ENCODE assay signal across 21 cellular contexts in genomic region chr3:123571973-123572365, GRCh38. TPM values are rescaled to one million over a fixed set of nuclear protein-coding genes. Genes with fewer than 3 reads are reported as not detected.
A peak's percentile ranks its signal among the peaks of the same experiment; 100 is the strongest.
DNase-seq lines count a peak whose midpoint lies in the region; ATAC-seq, FAIRE-seq and TF ChIP-seq lines count a peak whose summit lies in the region.
"Had no signal": no experiment of that assay in that cellular context is flagged by ENCODE, and none has a peak within 500 bp of the region (broad histone marks: within the 10 kb centered on the region; RNA-seq: fewer than 3 reads in every experiment).

No MANE protein-coding gene starts in this region.

- H3K36me3 ChIP-seq in HepG2 (replicated peaks in 1 of 2; ENCODE audit: control insufficient read depth in 1 of 2, insufficient read depth in 2 of 2, low read length in 2 of 2): peaks cover 9 to 49% of the 10 kb centered on the region in 2 experiments
- peaks cover 0 to 6% (median 1%) of the 10 kb centered on the region in 4 donors for H3K36me3 ChIP-seq in right lobe of liver
- H3K36me3 ChIP-seq in subcutaneous abdominal adipose tissue (ENCODE audit: control insufficient read depth in 5 of 5, insufficient read depth in 5 of 5, low read length in 5 of 5): peaks cover 7 to 26% (median 15%) of the 10 kb centered on the region in 5 donors

- H3K27me3 Mint-ChIP-seq in dendritic cell treated with granulocyte-macrophage colony-stimulating factor and Interleukin-4, amounts not matched to agents 40 ng/mL and 50 ng/mL, for 4 days: no peaks in the 10 kb centered on the region
- H3K27me3 Mint-ChIP-seq in osteocyte (ENCODE audit: unreplicated experiment): no peaks in the 10 kb centered on the region
- H3K27me3 Mint-ChIP-seq in mesothelial cell of epicardium (ENCODE audit: low read depth): no peaks in the 10 kb centered on the region
- H3K27me3 Mint-ChIP-seq: B cell; CD4-positive, alpha-beta memory T cell; CD8-positive, alpha-beta memory T cell had no signal

- CTCF ChIA-PET in HepG2 (lab: Yijun Ruan, JAX; ENCODE audit: low intra/inter-chr PET ratio, low total read pairs): no interaction called here

- H3K27ac ChIP-seq in HepG2 (ENCODE audit: extremely low read length, insufficient read depth, low read length) (no peak overlapping the region), right lobe of liver (no peak overlapping the region), subcutaneous abdominal adipose tissue (ENCODE audit: low read depth, low read length) (peak overlapping the region; percentile 6)
- H3K27ac ChIP-seq: 22Rv1; BLaER1 treated with 17β-estradiol and CSF1 and Interleukin-3, amounts not matched to agents 10 nM and 100 nM; C4-2B had no signal

- H3K36me3 Mint-ChIP-seq in dendritic cell treated with granulocyte-macrophage colony-stimulating factor and Interleukin-4, amounts not matched to agents 40 ng/mL and 50 ng/mL, for 4 days (ENCODE audit: low read depth): peaks cover 23% of the 10 kb centered on the region
- H3K36me3 Mint-ChIP-seq in osteocyte (ENCODE audit: unreplicated experiment): peaks cover 22% of the 10 kb centered on the region
- peaks cover 12% of the 10 kb centered on the region for H3K36me3 Mint-ChIP-seq in mesothelial cell of epicardium

- peak overlapping the region; percentile 56 for H3K27ac Mint-ChIP-seq in dendritic cell treated with granulocyte-macrophage colony-stimulating factor and Interleukin-4, amounts not matched to agents 40 ng/mL and 50 ng/mL, for 4 days
- H3K27ac Mint-ChIP-seq in osteocyte (ENCODE audit: unreplicated experiment) (peak overlapping the region; percentile 47), mesothelial cell of epicardium (no peak overlapping the region)
- H3K27ac Mint-ChIP-seq: B cell had no signal

- H3K9me3 ChIP-seq in HepG2 (ENCODE audit: low read length) (no peaks in the 10 kb centered on the region), right lobe of liver (no peaks in the 10 kb centered on the region), subcutaneous abdominal adipose tissue (ENCODE audit: control insufficient read depth in 5 of 5, low read length in 5 of 5) (no peaks in the 10 kb centered on the region)
- H3K9me3 ChIP-seq: BLaER1 treated with 17β-estradiol and CSF1 and Interleukin-3, amounts not matched to agents 10 nM and 100 nM had no signal

- no peak for FAIRE-seq in HepG2 (lab: Jason Lieb, UNC)
- FAIRE-seq: GM12878, GM12892, GM18507 had no signal

- TF ChIP-seq RAD21 in HepG2 (CRISPR knock-in tag; IDR thresholded peaks at IDR 0.05): no peak

- POLR2A ChIA-PET in HepG2 (lab: Yijun Ruan, JAX): interaction anchor here (1.3 kb wide), 1 partner anchor 10 kb away, joined by 3 read pairs; no protein-coding TSS in a partner anchor

- no peak overlapping the region for H3K4me3 Mint-ChIP-seq in dendritic cell treated with granulocyte-macrophage colony-stimulating factor and Interleukin-4, amounts not matched to agents 40 ng/mL and 50 ng/mL, for 4 days
- H3K4me3 Mint-ChIP-seq in osteocyte (ENCODE audit: unreplicated experiment): no peak overlapping the region
- no peak overlapping the region for H3K4me3 Mint-ChIP-seq in mesothelial cell of epicardium
- H3K4me3 Mint-ChIP-seq: B cell; CD4-positive, alpha-beta memory T cell; CD8-positive, alpha-beta memory T cell had no signal

- no peaks in the 10 kb centered on the region for H3K4me1 ChIP-seq in HepG2 (ENCODE audit: insufficient read depth, low read length)
- peaks cover 0 to 2% (median 0%) of the 10 kb centered on the region in 4 donors for H3K4me1 ChIP-seq in right lobe of liver
- peaks cover 0 to 29% (median 8%) of the 10 kb centered on the region in 5 donors for H3K4me1 ChIP-seq in subcutaneous abdominal adipose tissue (ENCODE audit: control insufficient read depth in 5 of 5, insufficient read depth in 5 of 5, low read length in 5 of 5)

- H3K9ac ChIP-seq in HepG2 (ENCODE audit: insufficient read depth, low read depth, low read length) (no peak overlapping the region), subcutaneous abdominal adipose tissue (ENCODE audit: low read length in 5 of 5) (no peak overlapping the region)
- H3K9ac ChIP-seq: BLaER1 treated with 17β-estradiol and CSF1 and Interleukin-3, amounts not matched to agents 10 nM and 100 nM had no signal

- H2AFZ ChIP-seq in HepG2 (ENCODE audit: low read length): no peak overlapping the region

- WGBS in HepG2 (ENCODE audit: low lambda C conversion rate): 100% methylated on average over 2 of the region's 2 CpGs
- 63% methylated on average over 2 of the region's 2 CpGs for WGBS in right lobe of liver (ENCODE audit: insufficient coverage, low coverage, low lambda C conversion rate, missing lambda C conversion rate)

- H3K4me3 ChIP-seq in HepG2 (replicated peaks in 1 of 3; ENCODE audit: insufficient read depth in 1 of 3, low read depth in 2 of 3, low read length in 3 of 3) (no peak overlapping the region), right lobe of liver (no peak overlapping the region), subcutaneous abdominal adipose tissue (ENCODE audit: low read depth in 1 of 5, low read length in 5 of 5) (no peak overlapping the region)
- H3K4me3 ChIP-seq: BLaER1 treated with 17β-estradiol and CSF1 and Interleukin-3, amounts not matched to agents 10 nM and 100 nM; GM12878 had no signal

- peaks cover 40% of the 10 kb centered on the region for H3K79me2 ChIP-seq in HepG2 (ENCODE audit: insufficient read depth, low read length)

- H3K27me3 ChIP-seq in HepG2 (ENCODE audit: control insufficient read depth in 1 of 2, insufficient read depth in 2 of 2, low read length in 2 of 2): no peaks in the 10 kb centered on the region
- H3K27me3 ChIP-seq in right lobe of liver: no peaks in the 10 kb centered on the region
- no peaks in the 10 kb centered on the region for H3K27me3 ChIP-seq in subcutaneous abdominal adipose tissue (ENCODE audit: control insufficient read depth in 5 of 5, insufficient read depth in 4 of 5, low read length in 5 of 5)
- H3K27me3 ChIP-seq: BLaER1 treated with 17β-estradiol and CSF1 and Interleukin-3, amounts not matched to agents 10 nM and 100 nM had no signal

- H3K9me3 Mint-ChIP-seq in dendritic cell treated with granulocyte-macrophage colony-stimulating factor and Interleukin-4, amounts not matched to agents 40 ng/mL and 50 ng/mL, for 4 days: no peaks in the 10 kb centered on the region
- H3K9me3 Mint-ChIP-seq in osteocyte (ENCODE audit: unreplicated experiment): no peaks in the 10 kb centered on the region
- no peaks in the 10 kb centered on the region for H3K9me3 Mint-ChIP-seq in mesothelial cell of epicardium
- H3K9me3 Mint-ChIP-seq: CD4-positive, alpha-beta memory T cell; CD8-positive, alpha-beta memory T cell had no signal

- TF ChIP-seq EP300 in HepG2 (IDR thresholded peaks at IDR 0.05; ENCODE audit: low read depth in 2 of 2, low read length in 2 of 2) (no peak), HepG2 (CRISPR knock-in tag; IDR thresholded peaks at IDR 0.05; ENCODE audit: borderline replicate concordance) (no peak)

- no peak for TF ChIP-seq CTCF in HepG2 (CRISPR knock-in tag; IDR thresholded peaks at IDR 0.05)
- no peak for TF ChIP-seq CTCF in right lobe of liver (IDR thresholded peaks at IDR 0.05)
- no peak for TF ChIP-seq CTCF in osteocyte (IDR thresholded peaks at IDR 0.05)
- no peak for TF ChIP-seq CTCF in mesothelial cell of epicardium (IDR thresholded peaks at IDR 0.05; ENCODE audit: unreplicated experiment)

- in situ Hi-C loops in HepG2 (cut with HindIII; ENCODE audit: extremely low pct_ligation_motif_present, low pct_unique_long_range_greater_than_20kb): no loop called here

- intact Hi-C loops in HepG2 (cut with micrococcal nuclease; ENCODE audit: unreplicated experiment): no loop called here
- intact Hi-C loops in right lobe of liver (cut with DNase I): no loop called here
- intact Hi-C loops in dendritic cell treated with granulocyte-macrophage colony-stimulating factor and Interleukin-4, amounts not matched to agents 40 ng/mL and 50 ng/mL, for 4 days (cut with micrococcal nuclease): loop anchor here (5.0 kb wide), 1 partner anchor 45 kb away; no protein-coding TSS in a partner anchor

- DNase-seq in HepG2 (ENCODE audit: low spot score) (no peak), right lobe of liver (no peak), osteocyte (ENCODE audit: extremely low spot score, unreplicated experiment) (no peak), DMS79 (lab: John Stamatoyannopoulos, UW) (no peak), cortex of kidney (lab: John Stamatoyannopoulos, UW) (no peak), mesothelial cell of epicardium (ENCODE audit: low spot score in 2 of 2, unreplicated experiment in 2 of 2) (no peak)
- DNase-seq: ACHN; CD4-positive, alpha-beta memory T cell; CD8-positive, alpha-beta memory T cell; COR-L47; DND-41; EL had no signal

- BruUV-seq in HepG2 (replicated peaks; lab: Mats Ljungman, UMichigan): no TSS peak

- peaks cover 59% of the 10 kb centered on the region for H3K4me1 Mint-ChIP-seq in dendritic cell treated with granulocyte-macrophage colony-stimulating factor and Interleukin-4, amounts not matched to agents 40 ng/mL and 50 ng/mL, for 4 days (ENCODE audit: low read depth)
- H3K4me1 Mint-ChIP-seq in osteocyte (ENCODE audit: unreplicated experiment) (peaks cover 26% of the 10 kb centered on the region), mesothelial cell of epicardium (peaks cover 13% of the 10 kb centered on the region)

- TF ChIP-seq POLR2A in HepG2 (IDR thresholded peaks at IDR 0.05; ENCODE audit: insufficient read depth in 1 of 2, low read depth in 2 of 2, low read length in 2 of 2) (no peak), right lobe of liver (IDR thresholded peaks at IDR 0.05) (no peak)

- no peak overlapping the region for H3K4me2 ChIP-seq in HepG2 (ENCODE audit: low read depth, low read length)

- H4K20me1 ChIP-seq in HepG2 (ENCODE audit: insufficient read depth, low read length): no peaks in the 10 kb centered on the region

- ATAC-seq in HepG2: no peak
- no peak for ATAC-seq in right lobe of liver
- ATAC-seq: GM12878 had no signal

RNA-seq across cellular contexts. Expression of gene HACD2, which starts 12.9 kb away (rescaled TPM):
- total RNA-seq in HepG2 (2016; rRNA removed; fragmentation: Illumina TruSeq; extraction: Trizol) (36.0 and 47.0 TPM in 2 replicates), right lobe of liver (10 to 100 TPM; 23.0 to 39.8 (median 27.2) TPM), osteocyte (63.8 and 69.4 TPM in 2 replicates), mesothelial cell of epicardium (22.8 to 23.7 TPM (median 22.9 TPM) in 3 replicates)
- 4.5 and 4.6 TPM in 2 replicates for total RNA-seq in HepG2 (2016; cell fraction: cytosol; rRNA removed; fragmentation: Illumina TruSeq; extraction: Trizol; ENCODE audit: low read depth)
- 37.8 and 46.8 TPM in 2 replicates for total RNA-seq in HepG2 (2016; cell fraction: insoluble cytoplasmic fraction; rRNA removed; fragmentation: Illumina TruSeq; extraction: Trizol)
- total RNA-seq in HepG2 (2016; cell fraction: membrane; rRNA removed; fragmentation: Illumina TruSeq; extraction: Trizol): 18.0 and 20.6 TPM in 2 replicates
- 59.2 and 72.7 TPM in 2 replicates for total RNA-seq in HepG2 (2016; cell fraction: nucleus; rRNA removed; fragmentation: Illumina TruSeq; extraction: Trizol)
- polyA plus RNA-seq in HepG2 (2011; rRNA removed): 40.3 and 50.4 TPM in 2 replicates
- polyA plus RNA-seq in HepG2 (2011; cell fraction: cytosol; rRNA removed): 21.2 and 36.3 TPM in 2 replicates
- polyA plus RNA-seq in HepG2 (2011; cell fraction: nucleus; rRNA removed): 10.3 and 13.9 TPM in 2 replicates
- 27.7 and 29.5 TPM in 2 replicates for polyA plus RNA-seq in HepG2 (2012)
- 2.4 and 2.8 TPM in 2 replicates for polyA plus RNA-seq in HepG2 (2016; cell fraction: cytosol; fragmentation: Illumina TruSeq; extraction: Trizol; ENCODE audit: low read depth)
- 37.0 and 37.7 TPM in 2 replicates for polyA plus RNA-seq in HepG2 (2016; cell fraction: insoluble cytoplasmic fraction; fragmentation: Illumina TruSeq; extraction: Trizol; ENCODE audit: low read depth)
- polyA plus RNA-seq in HepG2 (2016; cell fraction: membrane; fragmentation: Illumina TruSeq; extraction: Trizol; ENCODE audit: low read depth): 8.1 and 8.5 TPM in 2 replicates
- 89.7 and 91.1 TPM in 2 replicates for polyA plus RNA-seq in HepG2 (2016; cell fraction: nucleus; fragmentation: Illumina TruSeq; extraction: Trizol; ENCODE audit: insufficient read depth, low read depth)
- polyA minus RNA-seq in HepG2 (2011; rRNA and poly(A)+ RNA removed; ENCODE audit: low replicate concordance): 77.4 and 153 TPM in 2 replicates
- polyA minus RNA-seq in HepG2 (2011; cell fraction: cytosol; rRNA and poly(A)+ RNA removed): 34.3 and 34.9 TPM in 2 replicates
- 29.0 and 33.9 TPM in 2 replicates for polyA minus RNA-seq in HepG2 (2011; cell fraction: nucleus; rRNA and poly(A)+ RNA removed)
